19 cellular contexts compared by ENCODE assay signal in the genomic region with DNA sequence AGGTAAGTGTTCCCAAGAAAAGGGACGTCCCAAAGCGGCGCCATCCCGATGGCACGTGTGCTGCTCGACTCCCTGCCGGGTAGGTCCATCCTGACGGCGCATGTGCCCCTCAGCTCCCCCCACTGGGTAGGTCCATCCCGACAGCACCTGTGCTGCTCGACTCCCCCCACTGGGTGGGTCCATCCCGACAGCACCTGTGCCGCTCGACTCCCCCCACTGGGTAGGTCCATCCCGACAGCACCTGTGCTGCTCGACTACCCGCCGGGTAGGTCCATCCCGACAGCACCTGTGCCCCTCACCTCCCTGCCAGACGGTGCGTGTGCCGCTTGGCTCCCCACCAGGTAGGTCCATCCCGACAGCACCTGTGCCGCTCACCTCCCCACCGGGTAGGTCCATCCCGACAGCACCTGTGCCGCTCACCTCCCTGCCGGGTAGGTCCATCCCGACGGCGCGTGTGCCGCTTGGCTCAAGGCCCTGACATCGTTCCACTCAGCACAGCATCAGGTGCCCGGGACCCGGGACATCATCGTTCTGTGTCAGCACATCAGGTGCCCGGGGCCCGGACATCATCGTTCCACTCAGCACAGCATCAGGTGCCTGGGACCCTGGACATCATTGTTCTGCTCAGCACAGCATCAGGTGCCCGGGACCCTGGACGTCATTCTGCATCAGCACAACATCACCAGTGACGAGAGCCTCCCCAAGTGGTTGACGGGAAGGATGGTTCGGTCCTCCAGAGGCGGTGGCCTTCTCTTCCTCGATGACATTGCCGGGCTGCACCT.
"Had no signal": no experiment of that assay in that cellular context is flagged by ENCODE, and none has a peak within 500 bp of the region (broad histone marks: within the 10 kb centered on the region; RNA-seq: fewer than 3 reads in every experiment).

No MANE protein-coding gene starts in this region.

- H3K27ac ChIP-seq: ascending aorta, brain microvascular endothelial cell, epithelial cell of prostate, heart left ventricle, parathyroid adenoma, tibial artery, uterus, WERI-Rb-1 had no signal

- H3K27me3 ChIP-seq: ascending aorta, brain microvascular endothelial cell, heart left ventricle, tibial artery, uterus had no signal

- H3K4me1 ChIP-seq: ascending aorta, parathyroid adenoma, uterus had no signal

- H3K36me3 ChIP-seq: uterus had no signal

- H3K4me1 Mint-ChIP-seq: activated CD4-positive, alpha-beta T cell treated with anti-CD3 and anti-CD28 coated beads, Interleukin-2, amount 10 ng/mL, durations not matched to agents 7 days and 5 days had no signal

- H3K4me3 Mint-ChIP-seq: activated CD4-positive, alpha-beta T cell treated with anti-CD3 and anti-CD28 coated beads, Interleukin-2, amount 10 ng/mL, durations not matched to agents 7 days and 5 days; nephron had no signal

- DNase-seq: activated CD4-positive, alpha-beta T cell treated with anti-CD3 and anti-CD28 coated beads, Interleukin-2, amount 10 ng/mL, durations not matched to agents 7 days and 5 days; activated CD4-positive, CD25-positive, alpha-beta regulatory T cell treated with anti-CD3 and anti-CD28 coated beads, Interleukin-2, amount 50 U/mL, for 72 hours; activated gamma-delta T cell treated with Interleukin-2 at 50 U/mL for 16 hours; activated T-cell treated with anti-CD3 and anti-CD28 coated beads, Interleukin-2, amount 50 U/mL, for 1 hour; brain microvascular endothelial cell; caudate nucleus; midbrain; stimulated activated CD4-positive, alpha-beta T cell treated with anti-CD3 and anti-CD28 coated beads, Interleukin-4, amount 100 ng/mL, for 1 hour; stimulated activated naive CD4-positive, alpha-beta T cell treated with Interleukin-2 at 50 U/mL for 16 hours; tibial artery; uterus; WERI-Rb-1 had no signal

- H3K27ac Mint-ChIP-seq: activated CD4-positive, alpha-beta T cell treated with anti-CD3 and anti-CD28 coated beads, Interleukin-2, amount 10 ng/mL, durations not matched to agents 7 days and 5 days; activated naive CD4-positive, alpha-beta T cell treated with anti-CD3 and anti-CD28 coated beads, Interleukin-2, amount 50 U/mL, for 72 hours; nephron had no signal

- H3K27me3 Mint-ChIP-seq: activated CD4-positive, alpha-beta T cell treated with anti-CD3 and anti-CD28 coated beads, Interleukin-2, amount 10 ng/mL, durations not matched to agents 7 days and 5 days had no signal

- H3K9me3 ChIP-seq: ascending aorta, tibial artery, uterus had no signal

- H3K4me3 ChIP-seq: ascending aorta, heart left ventricle, tibial artery, uterus had no signal

- H2AFZ ChIP-seq: parathyroid adenoma had no signal

- FAIRE-seq: islet of Langerhans had no signal
